In genomic region chr19:52265556-52265955, GRCh38 we compare ENCODE assay signal across 8 cellular contexts. TPM values are rescaled to one million over a fixed set of nuclear protein-coding genes. Genes with fewer than 3 reads are reported as not detected.
DNase-seq lines count a peak whose midpoint lies in the region; TF ChIP-seq lines count a peak whose summit lies in the region.
"Not testable (repeated sequence)": the region's sequence is repeated elsewhere in the genome, so short reads cannot be mapped to it uniquely, and the experiment has no call there.

No MANE protein-coding gene starts in this region.

- H3K27me3 Mint-ChIP-seq in activated CD4-positive, alpha-beta memory T cell treated with anti-CD3 and anti-CD28 coated beads for 36 hours; activated naive CD4-positive, alpha-beta T cell treated with anti-CD3 and anti-CD28 coated beads for 36 hours (ENCODE audit: low read depth): not testable (repeated sequence)

- intact Hi-C loops in activated CD4-positive, alpha-beta memory T cell treated with anti-CD3 and anti-CD28 coated beads for 36 hours (cut with micrococcal nuclease), result loop anchor here (5.0 kb wide), 1 partner anchor 372 kb away; the partner anchor contains the start of gene ZNF83
- intact Hi-C loops in activated naive CD4-positive, alpha-beta T cell treated with anti-CD3 and anti-CD28 coated beads for 36 hours (cut with micrococcal nuclease), result loop anchor here (5.0 kb wide), 2 partner anchors 72 to 262 kb away; partner anchors contain the start of genes ZNF610 and ZNF808

- not testable (repeated sequence) for H3K4me3 ChIP-seq in epithelial cell of esophagus (ENCODE audit: low read length); foreskin fibroblast (ENCODE audit: low read depth in 1 of 2, low read length in 2 of 2)

- CTCF ChIA-PET in activated CD4-positive, alpha-beta memory T cell treated with anti-CD3 and anti-CD28 coated beads for 36 hours (lab: Charles Lee), result interaction anchor here (0.8 kb wide), 1 partner anchor 28 kb away, joined by 3 read pairs; no protein-coding TSS in a partner anchor
- CTCF ChIA-PET in activated naive CD4-positive, alpha-beta T cell treated with anti-CD3 and anti-CD28 coated beads for 36 hours (lab: Charles Lee), result interaction anchor here (1.3 kb wide), 1 partner anchor 484 kb away, joined by 3 read pairs; no protein-coding TSS in a partner anchor

- H3K27ac Mint-ChIP-seq in activated CD4-positive, alpha-beta memory T cell treated with anti-CD3 and anti-CD28 coated beads for 36 hours; activated naive CD4-positive, alpha-beta T cell treated with anti-CD3 and anti-CD28 coated beads for 36 hours: not testable (repeated sequence)

- not testable (repeated sequence) for H3K9me3 Mint-ChIP-seq in activated CD4-positive, alpha-beta memory T cell treated with anti-CD3 and anti-CD28 coated beads for 36 hours; activated naive CD4-positive, alpha-beta T cell treated with anti-CD3 and anti-CD28 coated beads for 36 hours

- peak; percentile 18 for DNase-seq in A172 (ENCODE audit: low spot score)
- DNase-seq in LHCN-M2 (ENCODE audit: low read depth), result peak; percentile 8
- DNase-seq in RKO (ENCODE audit: low spot score), result peak; percentile 48
- peak; percentile 50 for DNase-seq in activated CD4-positive, alpha-beta memory T cell treated with anti-CD3 and anti-CD28 coated beads for 36 hours
- DNase-seq in activated naive CD4-positive, alpha-beta T cell treated with anti-CD3 and anti-CD28 coated beads for 36 hours, result peak; percentile 18
- peak; percentile 57 for DNase-seq in epithelial cell of esophagus (ENCODE audit: low read depth)
- DNase-seq in foreskin fibroblast, result peak; percentile 5 to 20
- DNase-seq in stimulated activated naive CD4-positive, alpha-beta T cell treated with Interleukin-2 at 50 U/mL for 16 hours (lab: John Stamatoyannopoulos, UW), result peak; percentile 21

- H3K4me1 Mint-ChIP-seq in activated CD4-positive, alpha-beta memory T cell treated with anti-CD3 and anti-CD28 coated beads for 36 hours (ENCODE audit: low read depth); activated naive CD4-positive, alpha-beta T cell treated with anti-CD3 and anti-CD28 coated beads for 36 hours (ENCODE audit: low read depth): not testable (repeated sequence)

- POLR2A ChIA-PET in activated CD4-positive, alpha-beta memory T cell treated with anti-CD3 and anti-CD28 coated beads for 36 hours (lab: Charles Lee), result not testable (repeated sequence)

- H3K36me3 Mint-ChIP-seq in activated CD4-positive, alpha-beta memory T cell treated with anti-CD3 and anti-CD28 coated beads for 36 hours; activated naive CD4-positive, alpha-beta T cell treated with anti-CD3 and anti-CD28 coated beads for 36 hours (ENCODE audit: low read depth): not testable (repeated sequence)

- H3K4me3 Mint-ChIP-seq in activated CD4-positive, alpha-beta memory T cell treated with anti-CD3 and anti-CD28 coated beads for 36 hours; activated naive CD4-positive, alpha-beta T cell treated with anti-CD3 and anti-CD28 coated beads for 36 hours: not testable (repeated sequence)

- not testable (repeated sequence) for TF ChIP-seq CTCF in epithelial cell of esophagus (IDR thresholded peaks at IDR 0.05; ENCODE audit: insufficient read depth, low read depth, low read length, missing control alignments); foreskin fibroblast (IDR thresholded peaks at IDR 0.05; ENCODE audit: low read depth, low read length)

RNA-seq across cellular contexts. Expression of gene ZNF766, which starts 3.8 kb away (rescaled TPM):
- total RNA-seq in A172 (2014; rRNA removed; shearing (Covaris generic)), result 12.7 and 14.6 TPM in 2 replicates
- total RNA-seq in LHCN-M2 (2014; rRNA removed), result 11.0 and 11.9 TPM in 2 replicates
- 4.0 TPM for polyA plus RNA-seq in LHCN-M2 (2012)
- total RNA-seq in activated CD4-positive, alpha-beta memory T cell treated with anti-CD3 and anti-CD28 coated beads for 36 hours, result 10 to 100 TPM; 21.6 to 23.2 TPM
- total RNA-seq in activated naive CD4-positive, alpha-beta T cell treated with anti-CD3 and anti-CD28 coated beads for 36 hours, result 10 to 100 TPM; 22.3 to 23.6 TPM

RNA-seq across cellular contexts. Expression of gene ZNF480, which starts 31.4 kb away (rescaled TPM):
- total RNA-seq in A172 (2014; rRNA removed; shearing (Covaris generic)), result 11.3 and 12.6 TPM in 2 replicates
- 8.1 and 11.9 TPM in 2 replicates for total RNA-seq in LHCN-M2 (2014; rRNA removed)
- 9.7 TPM for polyA plus RNA-seq in LHCN-M2 (2012)
- 1 to 10 TPM; 3.4 to 4.1 TPM for total RNA-seq in activated CD4-positive, alpha-beta memory T cell treated with anti-CD3 and anti-CD28 coated beads for 36 hours
- 1 to 10 TPM; 3.7 to 4.2 TPM for total RNA-seq in activated naive CD4-positive, alpha-beta T cell treated with anti-CD3 and anti-CD28 coated beads for 36 hours
